In the genomic region with DNA sequence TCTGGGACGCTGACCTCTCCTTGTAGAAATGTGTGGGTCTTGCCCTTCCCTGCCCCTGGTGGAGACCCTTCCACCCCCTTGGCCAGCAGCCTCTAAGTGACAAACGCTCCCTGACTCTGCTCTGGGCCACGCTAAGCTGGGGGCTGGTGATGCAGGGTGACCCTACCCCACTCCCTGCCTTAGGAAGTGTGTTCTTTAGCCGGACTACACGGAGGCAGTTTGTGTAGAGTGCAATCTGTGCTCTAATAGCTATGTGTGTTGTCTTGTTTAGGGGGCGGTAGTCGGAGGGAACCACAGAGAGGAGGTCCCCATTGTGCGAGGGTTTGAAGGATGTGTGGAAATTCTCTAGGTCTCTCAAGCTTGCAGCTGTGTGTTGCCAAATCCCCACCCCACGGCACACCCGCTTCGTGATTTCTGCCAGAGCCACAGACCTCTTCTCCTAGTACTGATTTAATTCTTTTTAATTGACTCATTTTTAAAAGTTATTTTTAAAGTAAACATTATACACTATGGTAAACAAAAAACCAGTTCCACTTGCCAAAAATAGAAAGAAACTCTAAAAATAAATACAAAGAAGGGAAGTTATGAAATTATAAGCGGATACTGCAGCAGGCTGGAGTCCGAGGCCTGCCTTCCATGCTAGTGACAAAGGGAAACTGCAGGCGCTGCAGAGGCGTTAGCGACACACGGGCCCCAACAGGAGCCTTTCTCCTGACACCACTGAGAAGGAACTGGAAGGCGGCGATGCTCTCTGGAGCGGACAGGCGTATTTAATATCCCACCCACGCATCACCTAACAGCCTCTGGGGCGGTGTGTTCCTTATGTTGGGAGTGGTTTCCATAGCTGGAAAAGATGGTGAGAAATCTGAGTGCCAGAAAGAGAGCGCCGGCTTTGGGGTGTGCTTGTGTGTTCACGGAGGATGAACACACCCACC, we compare ENCODE assay signal across 10 cellular contexts.
DNase-seq lines count a peak whose midpoint lies in the region; ATAC-seq and TF ChIP-seq lines count a peak whose summit lies in the region.
"Had no signal": no experiment of that assay in that cellular context is flagged by ENCODE, and none has a peak within 500 bp of the region (broad histone marks: within the 10 kb centered on the region; RNA-seq: fewer than 3 reads in every experiment).

No MANE protein-coding gene starts in this region.

- no peak overlapping the region for H2BK5ac ChIP-seq in mesenchymal stem cell (ENCODE audit: low read depth, low read length, poor library complexity, severe bottlenecking)

- no peak for TF ChIP-seq CTCF in type B pancreatic cell (conservative IDR thresholded peaks at IDR 0.05)

- H3K4me1 ChIP-seq in mesenchymal stem cell (ENCODE audit: control insufficient read depth, insufficient read depth, low read depth, low read length), result no peaks in the 10 kb centered on the region

- peak overlapping the region; percentile 26 for H3K4me3 Mint-ChIP-seq in dendritic cell treated with granulocyte-macrophage colony-stimulating factor and Interleukin-4, amounts not matched to agents 40 ng/mL and 50 ng/mL, for 4 days
- H3K4me3 Mint-ChIP-seq in type B pancreatic cell, result no peak overlapping the region
- no peak overlapping the region for H3K4me3 Mint-ChIP-seq in activated T-cell treated with anti-CD3 and anti-CD28 coated beads, Interleukin-2, amount 50 U/mL, for 4 hours

- DNase-seq in MV-4-11 (lab: John Stamatoyannopoulos, UW) (peak; percentile 96), mesenchymal stem cell (peak; percentile 52), type B pancreatic cell (ENCODE audit: extremely low spot score, unreplicated experiment) (peak; percentile 62), globus pallidus (ENCODE audit: low spot score) (no peak)
- DNase-seq in activated T-cell treated with anti-CD3 and anti-CD28 coated beads, Interleukin-2, amount 50 U/mL, for 4 hours, result no peak
- DNase-seq: KG1 had no signal

- H2BK15ac ChIP-seq in mesenchymal stem cell (ENCODE audit: low read depth, poor library complexity, severe bottlenecking), result no peak overlapping the region

- no peak overlapping the region for H3K18ac ChIP-seq in mesenchymal stem cell (ENCODE audit: low read depth in 1 of 2, low read length in 2 of 2)

- H3K9me3 ChIP-seq in mesenchymal stem cell (ENCODE audit: control insufficient read depth, low read length), result no peaks in the 10 kb centered on the region
- H3K9me3 ChIP-seq: HAP-1 had no signal

- no peak overlapping the region for H3K27ac ChIP-seq in mesenchymal stem cell (ENCODE audit: low read length, poor library complexity, severe bottlenecking)

- peaks cover 0 to 24% of the 10 kb centered on the region in 2 experiments for H3K27me3 ChIP-seq in mesenchymal stem cell (ENCODE audit: control insufficient read depth in 1 of 2, insufficient read depth in 1 of 2, low read length in 2 of 2)

- no peak overlapping the region for H2AFZ ChIP-seq in mesenchymal stem cell (ENCODE audit: low read depth, low read length)

- intact Hi-C loops in dendritic cell treated with granulocyte-macrophage colony-stimulating factor and Interleukin-4, amounts not matched to agents 40 ng/mL and 50 ng/mL, for 4 days (cut with micrococcal nuclease), result loop anchor here (10.0 kb wide), 1 partner anchor 183 kb away; no protein-coding TSS in a partner anchor

- H3K23ac ChIP-seq in mesenchymal stem cell (ENCODE audit: low read length in 2 of 2), result no peak overlapping the region

- WGBS in mesenchymal stem cell, result 62% methylated on average over 14 of the region's 26 CpGs

- H3K36me3 Mint-ChIP-seq in dendritic cell treated with granulocyte-macrophage colony-stimulating factor and Interleukin-4, amounts not matched to agents 40 ng/mL and 50 ng/mL, for 4 days (ENCODE audit: low read depth), result no peaks in the 10 kb centered on the region
- no peaks in the 10 kb centered on the region for H3K36me3 Mint-ChIP-seq in type B pancreatic cell
- H3K36me3 Mint-ChIP-seq in activated T-cell treated with anti-CD3 and anti-CD28 coated beads, Interleukin-2, amount 50 U/mL, for 4 hours (ENCODE audit: insufficient read depth), result no peaks in the 10 kb centered on the region

- no peaks in the 10 kb centered on the region for H3K9me3 Mint-ChIP-seq in dendritic cell treated with granulocyte-macrophage colony-stimulating factor and Interleukin-4, amounts not matched to agents 40 ng/mL and 50 ng/mL, for 4 days
- no peaks in the 10 kb centered on the region for H3K9me3 Mint-ChIP-seq in type B pancreatic cell
- H3K9me3 Mint-ChIP-seq in activated T-cell treated with anti-CD3 and anti-CD28 coated beads, Interleukin-2, amount 50 U/mL, for 4 hours, result no peaks in the 10 kb centered on the region

- peak overlapping the region; percentile 43 for H4K91ac ChIP-seq in mesenchymal stem cell (ENCODE audit: low read length)

- peaks cover 11% of the 10 kb centered on the region for H3K27me3 Mint-ChIP-seq in dendritic cell treated with granulocyte-macrophage colony-stimulating factor and Interleukin-4, amounts not matched to agents 40 ng/mL and 50 ng/mL, for 4 days
- H3K27me3 Mint-ChIP-seq in type B pancreatic cell, result peaks cover 11% of the 10 kb centered on the region
- H3K27me3 Mint-ChIP-seq in activated T-cell treated with anti-CD3 and anti-CD28 coated beads, Interleukin-2, amount 50 U/mL, for 4 hours (ENCODE audit: low read depth), result peaks cover 5% of the 10 kb centered on the region

- no peak overlapping the region for H2BK12ac ChIP-seq in mesenchymal stem cell (ENCODE audit: low read length in 2 of 2)

- H3K27ac Mint-ChIP-seq in dendritic cell treated with granulocyte-macrophage colony-stimulating factor and Interleukin-4, amounts not matched to agents 40 ng/mL and 50 ng/mL, for 4 days, result peak overlapping the region; percentile 79
- H3K27ac Mint-ChIP-seq in type B pancreatic cell, result peak overlapping the region; percentile 31

- no peak overlapping the region for H4K8ac ChIP-seq in mesenchymal stem cell (ENCODE audit: low read length)

- no peak overlapping the region for H2BK120ac ChIP-seq in mesenchymal stem cell (ENCODE audit: low read depth, low read length)

- H3K4me1 Mint-ChIP-seq in dendritic cell treated with granulocyte-macrophage colony-stimulating factor and Interleukin-4, amounts not matched to agents 40 ng/mL and 50 ng/mL, for 4 days (ENCODE audit: low read depth), result peaks cover 78% of the 10 kb centered on the region
- H3K4me1 Mint-ChIP-seq in type B pancreatic cell (ENCODE audit: unreplicated experiment), result peaks cover 55% of the 10 kb centered on the region
- H3K4me1 Mint-ChIP-seq in activated T-cell treated with anti-CD3 and anti-CD28 coated beads, Interleukin-2, amount 50 U/mL, for 4 hours (ENCODE audit: low read depth), result no peaks in the 10 kb centered on the region

- H2AK5ac ChIP-seq in mesenchymal stem cell (ENCODE audit: low read length, severe bottlenecking), result no peak overlapping the region

- no peak overlapping the region for H3K14ac ChIP-seq in mesenchymal stem cell (ENCODE audit: low read length in 2 of 2)

- H3K4ac ChIP-seq in mesenchymal stem cell (ENCODE audit: low read depth in 1 of 2, low read length in 2 of 2), result no peak overlapping the region

- H3K4me3 ChIP-seq in mesenchymal stem cell (ENCODE audit: insufficient read depth in 1 of 2, low read depth in 1 of 2, low read length in 2 of 2), result peak overlapping the region in 1 of 2 experiments; percentile 11
- H3K4me3 ChIP-seq: HAP-1 had no signal

- H3K9ac ChIP-seq in mesenchymal stem cell (ENCODE audit: low read length), result no peak overlapping the region

- ATAC-seq in activated T-cell treated with anti-CD3 and anti-CD28 coated beads, Interleukin-2, amount 50 U/mL, for 4 hours, result no peak
- no peak for ATAC-seq in GM21717 (IDR thresholded peaks at IDR 0.05; ENCODE audit: unreplicated experiment)
- ATAC-seq in HG03354 (IDR thresholded peaks at IDR 0.05; ENCODE audit: poor library complexity, severe bottlenecking, unreplicated experiment), result no peak

- no peaks in the 10 kb centered on the region for H3K79me1 ChIP-seq in mesenchymal stem cell (replicated peaks; ENCODE audit: low read length, poor library complexity, severe bottlenecking)

- H3K4me2 ChIP-seq in mesenchymal stem cell (ENCODE audit: low read length, poor library complexity, severe bottlenecking), result no peak overlapping the region

- no peaks in the 10 kb centered on the region for H3K36me3 ChIP-seq in mesenchymal stem cell (ENCODE audit: control insufficient read depth in 1 of 2, insufficient read depth in 2 of 2, low read depth in 1 of 2, low read length in 2 of 2)
- H3K36me3 ChIP-seq: HAP-1 had no signal

Comparison
In these comparisons a context has a peak if more than half of its experiments do, and no peak if none do; other contexts are left out.
1. DNase-seq: peak in MV-4-11 (single experiment), mesenchymal stem cell (single experiment) and type B pancreatic cell (single experiment); none in activated T-cell treated with anti-CD3 and anti-CD28 coated beads, Interleukin-2, amount 50 U/mL, for 4 hours (single experiment) and globus pallidus (single experiment).